11 cellular contexts compared by ENCODE assay signal in genomic region chrX:117743469-117744251, GRCh38.
DNase-seq lines count a peak whose midpoint lies in the region; ATAC-seq and TF ChIP-seq lines count a peak whose summit lies in the region.
"Had no signal": no experiment of that assay in that cellular context is flagged by ENCODE, and none has a peak within 500 bp of the region (broad histone marks: within the 10 kb centered on the region; RNA-seq: fewer than 3 reads in every experiment).

No MANE protein-coding gene starts in this region.

- intact Hi-C loops in PC-9 (cut with micrococcal nuclease; ENCODE audit: unreplicated experiment) = no loop called here

- POLR2A ChIA-PET in PC-9 (lab: Charles Lee; ENCODE audit: unreplicated experiment) = no interaction called here

- TF ChIP-seq EP300 in suprapubic skin (IDR thresholded peaks at IDR 0.05) = no peak

- peak; percentile 18 for DNase-seq in Caki2 (ENCODE audit: low read depth)
- DNase-seq in HAP-1 (ENCODE audit: low spot score in 2 of 2) = peak; percentile 32 to 38
- DNase-seq in PC-9 = no peak
- peak; percentile 20 for DNase-seq in iris pigment epithelial cell (ENCODE audit: low read depth)
- no peak for DNase-seq in suprapubic skin (ENCODE audit: low spot score in 2 of 2)
- no peak for DNase-seq in stimulated activated naive CD8-positive, alpha-beta T cell treated with anti-CD3 and anti-CD28 coated beads, Interleukin-15, Interleukin-2, amounts not matched to agents 100 U/mL and 50 U/mL, for 24 hours
- DNase-seq: DMS79, NCI-H146 had no signal

- no CpG with 5 or more reads among the region's 3 CpGs for WGBS in suprapubic skin

- no peaks in the 10 kb centered on the region for H3K79me2 ChIP-seq in PC-9 (ENCODE audit: low read depth)

- CTCF ChIA-PET in PC-9 (lab: Charles Lee) = interaction anchor here (0.6 kb wide), 1 partner anchor 96 kb away, joined by 4 read pairs; no protein-coding TSS in a partner anchor

- TF ChIP-seq POLR2A in suprapubic skin (IDR thresholded peaks at IDR 0.05) = no peak

- no peaks in the 10 kb centered on the region for H3K36me3 ChIP-seq in HAP-1 (replicated peaks)
- no peaks in the 10 kb centered on the region for H3K36me3 ChIP-seq in PC-9 (ENCODE audit: low read depth)
- H3K36me3 ChIP-seq in suprapubic skin = no peaks in the 10 kb centered on the region

- H3K4me2 ChIP-seq in PC-9 = no peak overlapping the region

- H3K4me3 ChIP-seq in HAP-1 (no peak overlapping the region), PC-9 (no peak overlapping the region), suprapubic skin (no peak overlapping the region)
- H3K4me3 ChIP-seq: coronary artery had no signal

- no peak overlapping the region for H2AFZ ChIP-seq in PC-9

- H3K27ac ChIP-seq in PC-9 (no peak overlapping the region), suprapubic skin (no peak overlapping the region)
- H3K27ac ChIP-seq: coronary artery had no signal

- TF ChIP-seq CTCF in PC-9 (conservative IDR thresholded peaks at IDR 0.05) = peak; percentile 63
- TF ChIP-seq CTCF in suprapubic skin (IDR thresholded peaks at IDR 0.05) = no peak

- H3F3A ChIP-seq in PC-9 (ENCODE audit: insufficient read depth, low read depth) = no peaks in the 10 kb centered on the region

- H3K27me3 ChIP-seq in HAP-1 (ENCODE audit: low read depth) (no peaks in the 10 kb centered on the region), PC-9 (ENCODE audit: insufficient read depth, low read depth) (no peaks in the 10 kb centered on the region), suprapubic skin (no peaks in the 10 kb centered on the region)

- no peaks in the 10 kb centered on the region for H3K9me2 ChIP-seq in PC-9 (ENCODE audit: insufficient read depth)

- BruUV-seq in PC-9 (replicated peaks; lab: Mats Ljungman, UMichigan) = no TSS peak

- in situ Hi-C loops in Caki2 (cut with HindIII; ENCODE audit: low pct_unique_long_range_greater_than_20kb, low sequenced_read_pairs) (no loop called here), HAP-1 (cut with MboI; ENCODE audit: low sequenced_read_pairs) (loop anchor here (25.0 kb wide), 1 partner anchor 106 kb away; no protein-coding TSS in a partner anchor)

- ATAC-seq in GM19023 (IDR thresholded peaks at IDR 0.05; ENCODE audit: unreplicated experiment) = no peak
- no peak for ATAC-seq in GM19035 (IDR thresholded peaks at IDR 0.05; ENCODE audit: unreplicated experiment)
- no peak for ATAC-seq in stimulated activated naive CD8-positive, alpha-beta T cell treated with anti-CD3 and anti-CD28 coated beads, Interleukin-15, Interleukin-2, amounts not matched to agents 100 U/mL and 50 U/mL, for 24 hours

- H3K9me3 ChIP-seq in HAP-1 (peaks cover 2% of the 10 kb centered on the region; the same call in 1 of the 2 replicates), PC-9 (ENCODE audit: insufficient read depth, low read depth) (no peaks in the 10 kb centered on the region), suprapubic skin (no peaks in the 10 kb centered on the region)

- no peaks in the 10 kb centered on the region for H4K20me1 ChIP-seq in PC-9 (ENCODE audit: insufficient read depth)

- H3K4me1 ChIP-seq in HAP-1 (no peaks in the 10 kb centered on the region), PC-9 (replicated peaks; ENCODE audit: insufficient read depth) (no peaks in the 10 kb centered on the region), suprapubic skin (no peaks in the 10 kb centered on the region)

Comparison
In these comparisons a context has a peak if more than half of its experiments do, and no peak if none do; other contexts are left out.
1. DNase-seq: peak in Caki2 (single experiment), HAP-1 (2 of 2) and iris pigment epithelial cell (single experiment); none in PC-9 (0 of 2), suprapubic skin (0 of 2) and stimulated activated naive CD8-positive, alpha-beta T cell treated with anti-CD3 and anti-CD28 coated beads, Interleukin-15, Interleukin-2, amounts not matched to agents 100 U/mL and 50 U/mL, for 24 hours (single experiment).